In the genomic region with DNA sequence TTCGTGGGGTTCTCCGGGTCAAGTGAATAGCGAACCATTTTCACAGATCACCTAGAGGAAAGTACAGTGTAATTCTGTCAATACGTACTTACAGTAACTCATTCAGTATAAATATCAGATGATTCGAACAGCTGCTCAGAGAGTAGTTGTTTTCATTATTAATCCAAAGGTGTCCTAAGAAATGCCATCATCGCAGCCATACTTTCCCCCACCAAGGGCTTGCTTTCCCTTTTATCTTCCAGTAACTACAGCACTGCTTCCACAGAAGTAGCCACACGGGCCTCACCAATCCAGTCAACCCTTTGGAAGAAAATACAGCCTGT, we compare ENCODE assay signal across 8 cellular contexts. TPM values are rescaled to one million over a fixed set of nuclear protein-coding genes. Genes with fewer than 3 reads are reported as not detected.
A peak's percentile ranks its signal among the peaks of the same experiment; 100 is the strongest.
DNase-seq lines count a peak whose midpoint lies in the region; TF ChIP-seq lines count a peak whose summit lies in the region.

No MANE protein-coding gene starts in this region.

- H3K4me3 ChIP-seq in GM23248 (peak overlapping the region; percentile 100), skeletal muscle tissue (ENCODE audit: low read length in 3 of 3) (peak overlapping the region; percentile 77 to 94 (median 89))

- H3K9me3 Mint-ChIP-seq in glutamatergic neuron (ENCODE audit: unreplicated experiment) = peaks cover 8% of the 10 kb centered on the region

- H3K27ac ChIP-seq in GM23248 (peak overlapping the region; percentile 97), VCaP (peak overlapping the region; percentile 92), skeletal muscle tissue (ENCODE audit: low read depth, low read length) (peak overlapping the region; percentile 90)

- H4K20me1 ChIP-seq in GM23248 (ENCODE audit: insufficient read depth) = peaks cover 2% of the 10 kb centered on the region; the same call in 1 of the 2 replicates

- H3K27me3 ChIP-seq in GM23248 (replicated peaks; ENCODE audit: insufficient read depth) (no peaks in the 10 kb centered on the region), skeletal muscle tissue (ENCODE audit: control insufficient read depth in 3 of 3, insufficient read depth in 3 of 3, low read length in 3 of 3) (no peaks in the 10 kb centered on the region)

- H3K4me1 Mint-ChIP-seq in glutamatergic neuron (ENCODE audit: low read depth, unreplicated experiment) = peaks cover 22% of the 10 kb centered on the region

- H3K27ac Mint-ChIP-seq in glutamatergic neuron (ENCODE audit: unreplicated experiment) = peak overlapping the region; percentile 91

- 10 to 11% methylated on average over 7 of the region's 7 CpGs for WGBS in GM23248 (ENCODE audit: low coverage in 1 of 2, low lambda C conversion rate in 2 of 2, missing lambda C conversion rate in 2 of 2), 2 experiments

- peaks cover 34% of the 10 kb centered on the region for H3K79me2 ChIP-seq in GM23248 (ENCODE audit: insufficient read depth)

- no peak for TF ChIP-seq CTCF in VCaP (conservative IDR thresholded peaks at IDR 0.05)
- TF ChIP-seq CTCF in glutamatergic neuron (IDR thresholded peaks at IDR 0.05; ENCODE audit: partially characterized antibody, unreplicated experiment) = no peak

- H3K9me2 ChIP-seq in GM23248 (ENCODE audit: insufficient read depth) = no peaks in the 10 kb centered on the region

- peak overlapping the region; percentile 95 for H3K4me3 Mint-ChIP-seq in glutamatergic neuron (ENCODE audit: unreplicated experiment)

- DNase-seq in GM23248 (no peak), glutamatergic neuron (no peak), LoVo (ENCODE audit: low spot score) (no peak), iPS-NIHi11 (ENCODE audit: low spot score) (no peak), erythroblast (lab: John Stamatoyannopoulos, UW) (no peak), kidney tubule cell (ENCODE audit: low spot score) (no peak)

- H3K4me2 ChIP-seq in GM23248 (ENCODE audit: unreplicated experiment) = peak overlapping the region; percentile 91

- H3K4me1 ChIP-seq in GM23248 (ENCODE audit: insufficient read depth) (peaks cover 35% of the 10 kb centered on the region), skeletal muscle tissue (ENCODE audit: control insufficient read depth in 3 of 3, insufficient read depth in 3 of 3, low read length in 3 of 3) (peaks cover 3 to 29% (median 18%) of the 10 kb centered on the region in 3 donors)

- peaks cover 62% of the 10 kb centered on the region for H3F3A ChIP-seq in GM23248 (ENCODE audit: insufficient read depth)

- peak overlapping the region; percentile 100 for H3K9ac ChIP-seq in GM23248
- H3K9ac ChIP-seq in skeletal muscle tissue (ENCODE audit: low read depth in 1 of 3, low read length in 3 of 3) = peak overlapping the region; percentile 80 to 96 (median 91)

- H3K36me3 ChIP-seq in GM23248 (ENCODE audit: low read depth) (peaks cover 41% of the 10 kb centered on the region), skeletal muscle tissue (ENCODE audit: control insufficient read depth in 3 of 3, insufficient read depth in 3 of 3, low read length in 3 of 3) (peaks cover 11 to 33% (median 30%) of the 10 kb centered on the region in 3 donors)

- H2AFZ ChIP-seq in GM23248 = no peak overlapping the region

- in situ Hi-C loops in GM23248 (cut with MboI) = no loop called here

- TF ChIP-seq POLR2A in erythroblast (IDR thresholded peaks at IDR 0.05; ENCODE audit: low read length) = no peak

- H3K36me3 Mint-ChIP-seq in glutamatergic neuron (ENCODE audit: unreplicated experiment) = no peaks in the 10 kb centered on the region

- H3K9me3 ChIP-seq in GM23248 (ENCODE audit: low read depth) = no peaks in the 10 kb centered on the region
- H3K9me3 ChIP-seq in skeletal muscle tissue (ENCODE audit: control insufficient read depth in 3 of 3, low read length in 3 of 3) = no peaks in the 10 kb centered on the region

- peaks cover 4% of the 10 kb centered on the region for H3K27me3 Mint-ChIP-seq in glutamatergic neuron (ENCODE audit: unreplicated experiment)

RNA-seq across cellular contexts. Expression of a gene that starts 0.8 kb away (rescaled TPM):
- total RNA-seq in GM23248 (2014; rRNA removed; shearing (Covaris generic)) = 1,224 and 1,264 TPM in 2 replicates
- polyA plus RNA-seq in GM23248 (2016; fragmentation: Nextera tagmentation; extraction: Ambion mirVana) = 725 and 752 TPM in 2 replicates
- 990 TPM for total RNA-seq in glutamatergic neuron (ENCODE audit: unreplicated experiment)
- total RNA-seq in skeletal muscle tissue = 1,271 TPM

RNA-seq across cellular contexts. Expression of a gene that starts 4.5 kb away (rescaled TPM):
- 26.6 and 43.7 TPM in 2 replicates for total RNA-seq in GM23248 (2014; rRNA removed; shearing (Covaris generic))
- 77.0 and 78.2 TPM in 2 replicates for polyA plus RNA-seq in GM23248 (2016; fragmentation: Nextera tagmentation; extraction: Ambion mirVana)
- total RNA-seq in glutamatergic neuron (ENCODE audit: unreplicated experiment) = 122 TPM
- total RNA-seq in skeletal muscle tissue = 4.7 TPM

RNA-seq across cellular contexts. Expression of a gene that starts 31.1 kb away (rescaled TPM):
- total RNA-seq in GM23248 (2014; rRNA removed; shearing (Covaris generic)) = 34.1 and 43.4 TPM in 2 replicates
- polyA plus RNA-seq in GM23248 (2016; fragmentation: Nextera tagmentation; extraction: Ambion mirVana) = 51.5 and 57.9 TPM in 2 replicates
- total RNA-seq in glutamatergic neuron (ENCODE audit: unreplicated experiment) = 39.0 TPM
- 49.1 TPM for total RNA-seq in skeletal muscle tissue
